In genomic region chr2:132668986-132669853, GRCh38 we compare ENCODE assay signal across 8 cellular contexts. TPM values are rescaled to one million over a fixed set of nuclear protein-coding genes. Genes with fewer than 3 reads are reported as not detected.
DNase-seq lines count a peak whose midpoint lies in the region; ATAC-seq, FAIRE-seq and TF ChIP-seq lines count a peak whose summit lies in the region.

No MANE protein-coding gene starts in this region.

- H3K27ac ChIP-seq in PC-9 (no peak overlapping the region), heart right ventricle (no peak overlapping the region)

- H3K4me1 ChIP-seq in PC-9 (replicated peaks; ENCODE audit: insufficient read depth) (peaks cover 12% of the 10 kb centered on the region), heart right ventricle (peaks cover 9 to 37% (median 24%) of the 10 kb centered on the region in 9 donors)

- CTCF ChIA-PET in PC-9 (lab: Charles Lee), result interaction anchor here (0.7 kb wide), 1 partner anchor 366 kb away, joined by 3 read pairs; no protein-coding TSS in a partner anchor

- peak overlapping the region; percentile 75 for H3K4me3 ChIP-seq in PC-9
- H3K4me3 ChIP-seq in heart right ventricle, result peak overlapping the region; percentile 40 to 63 (median 51)

- no peaks in the 10 kb centered on the region for H3K9me3 ChIP-seq in PC-9 (ENCODE audit: insufficient read depth, low read depth)
- no peaks in the 10 kb centered on the region for H3K9me3 ChIP-seq in heart right ventricle

- H2AFZ ChIP-seq in PC-9, result peak overlapping the region; percentile 77

- H3K36me3 ChIP-seq in PC-9 (ENCODE audit: low read depth) (no peaks in the 10 kb centered on the region), heart right ventricle (no peaks in the 10 kb centered on the region)

- ATAC-seq in heart right ventricle, result peak in 2 of 8 donors; percentile 36 to 51
- no peak for ATAC-seq in GM21786 (IDR thresholded peaks at IDR 0.05; ENCODE audit: unreplicated experiment)

- peaks cover 11% of the 10 kb centered on the region; the same call in 1 of the 2 replicates for H3F3A ChIP-seq in PC-9 (ENCODE audit: insufficient read depth, low read depth)

- POLR2A ChIA-PET in PC-9 (lab: Charles Lee; ENCODE audit: unreplicated experiment), result no interaction called here

- no peaks in the 10 kb centered on the region for H3K79me2 ChIP-seq in PC-9 (ENCODE audit: low read depth)

- no peaks in the 10 kb centered on the region for H3K9me2 ChIP-seq in PC-9 (ENCODE audit: insufficient read depth)

- FAIRE-seq in urothelium cell line (lab: Jason Lieb, UNC), result no peak

- no peaks in the 10 kb centered on the region for H3K27me3 ChIP-seq in PC-9 (ENCODE audit: insufficient read depth, low read depth)
- H3K27me3 ChIP-seq in heart right ventricle, result peaks cover 7 to 72% (median 63%) of the 10 kb centered on the region in 7 donors

- BruUV-seq in PC-9 (replicated peaks; lab: Mats Ljungman, UMichigan), result no TSS peak

- 1% methylated on average over 78 of the region's 78 CpGs for WGBS in heart right ventricle, 2 donors

- H3K4me2 ChIP-seq in PC-9, result peak overlapping the region; percentile 93

- no peaks in the 10 kb centered on the region for H4K20me1 ChIP-seq in PC-9 (ENCODE audit: insufficient read depth)

- TF ChIP-seq CTCF in GM12872 (IDR thresholded peaks at IDR 0.05; ENCODE audit: insufficient read depth, low read depth, low read length), result peak; percentile 40; the same call in 1 of the 3 replicates
- no peak for TF ChIP-seq CTCF in PC-9 (conservative IDR thresholded peaks at IDR 0.05)
- TF ChIP-seq CTCF in heart right ventricle (IDR thresholded peaks at IDR 0.05), result no peak

- DNase-seq in PC-9, result peak in 1 of 2 experiments; percentile 14
- no peak for DNase-seq in heart right ventricle
- DNase-seq in retina, result peak; percentile 77
- no peak for DNase-seq in urothelium cell line (ENCODE audit: low spot score)
- no peak for DNase-seq in SHP77 (lab: John Stamatoyannopoulos, UW)
- DNase-seq in activated CD4-positive, alpha-beta T cell treated with anti-CD3 and anti-CD28 coated beads for 4 hours, result no peak

- intact Hi-C loops in PC-9 (cut with micrococcal nuclease; ENCODE audit: unreplicated experiment) (no loop called here), heart right ventricle (cut with DNase I) (loop anchor here in 1 of 10 donors (10.0 kb wide), 1 partner anchor 506 kb away; no protein-coding TSS in a partner anchor)

RNA-seq across cellular contexts. Expression of gene LYPD1, which starts 0.8 kb away (rescaled TPM):
- total RNA-seq in PC-9 (2021) (5.1 and 10.3 TPM in 2 replicates), heart right ventricle (under 1 TPM in 8 of 10 donors, not detected in 2; 0.16 to 0.72 (median 0.39) TPM)
- polyA plus RNA-seq in heart right ventricle, result under 1 TPM in 1 of 2 donors, not detected in 1; 0.64 TPM
